Comparison of ENCODE assay signal across 8 cellular contexts in the genomic region with DNA sequence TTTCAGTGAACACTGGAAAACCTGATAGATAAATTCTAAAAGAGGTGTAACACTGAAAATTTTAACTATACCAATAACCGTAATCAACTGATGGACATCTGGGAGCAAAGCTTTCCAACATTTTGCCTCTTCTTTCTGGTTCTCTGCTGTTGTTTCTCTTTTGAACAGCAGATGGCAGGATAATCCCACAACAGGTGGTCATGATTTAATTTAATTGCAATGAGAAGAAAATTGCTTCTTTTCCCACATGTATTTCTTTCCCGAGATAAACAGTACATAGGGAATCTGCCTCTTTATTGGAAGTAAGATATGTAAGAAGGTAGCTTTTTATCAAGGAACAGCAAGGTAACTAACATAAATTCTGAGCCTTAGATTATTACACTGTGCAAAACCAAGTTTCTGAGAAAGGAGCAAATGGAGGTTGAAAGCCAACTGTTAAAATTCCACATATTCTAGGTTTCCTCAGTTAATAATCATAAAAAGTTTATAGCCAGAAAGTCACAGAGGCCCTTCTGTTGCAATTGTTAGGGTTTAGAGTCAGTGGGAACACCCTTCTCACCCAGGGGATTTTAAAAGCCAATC.
DNase-seq lines count a peak whose midpoint lies in the region; ATAC-seq, FAIRE-seq and TF ChIP-seq lines count a peak whose summit lies in the region.

No MANE protein-coding gene starts in this region.

- peaks cover 9% of the 10 kb centered on the region for H3K4me1 Mint-ChIP-seq in activated CD4-positive, alpha-beta T cell treated with anti-CD3 and anti-CD28 coated beads, Interleukin-2, amount 10 ng/mL, durations not matched to agents 24 days and 14 days
- H3K4me1 Mint-ChIP-seq in activated T-helper 2 cell treated with anti-CD3 and anti-CD28 coated beads, Interferon-gamma antibody, Interleukin-2, Interleukin-4, amounts not matched to agents 10 μg/mL and 5 μg/mL and 100 μg/mL, durations not matched to agents 14 hours and 24 hours and 36 hours (ENCODE audit: low read depth), result peaks cover 14% of the 10 kb centered on the region

- no peak for ATAC-seq in HG02678 (IDR thresholded peaks at IDR 0.05; ENCODE audit: unreplicated experiment)

- no peaks in the 10 kb centered on the region for H3K9me3 Mint-ChIP-seq in activated CD4-positive, alpha-beta T cell treated with anti-CD3 and anti-CD28 coated beads, Interleukin-2, amount 10 ng/mL, durations not matched to agents 24 days and 14 days
- no peaks in the 10 kb centered on the region for H3K9me3 Mint-ChIP-seq in activated T-helper 2 cell treated with anti-CD3 and anti-CD28 coated beads, Interferon-gamma antibody, Interleukin-2, Interleukin-4, amounts not matched to agents 10 μg/mL and 5 μg/mL and 100 μg/mL, durations not matched to agents 14 hours and 24 hours and 36 hours

- H3K36me3 Mint-ChIP-seq in activated CD4-positive, alpha-beta T cell treated with anti-CD3 and anti-CD28 coated beads, Interleukin-2, amount 10 ng/mL, durations not matched to agents 24 days and 14 days (ENCODE audit: low read depth), result no peaks in the 10 kb centered on the region
- no peaks in the 10 kb centered on the region for H3K36me3 Mint-ChIP-seq in activated T-helper 2 cell treated with anti-CD3 and anti-CD28 coated beads, Interferon-gamma antibody, Interleukin-2, Interleukin-4, amounts not matched to agents 10 μg/mL and 5 μg/mL and 100 μg/mL, durations not matched to agents 14 hours and 24 hours and 36 hours (ENCODE audit: low read depth)

- intact Hi-C loops in activated CD4-positive, alpha-beta T cell treated with anti-CD3 and anti-CD28 coated beads, Interleukin-2, amount 10 ng/mL, durations not matched to agents 24 days and 14 days (cut with micrococcal nuclease), result loop anchor here (1.0 to 5.0 kb wide), 3 partner anchors 90 to 276 kb away; no protein-coding TSS in a partner anchor
- intact Hi-C loops in activated T-helper 2 cell treated with anti-CD3 and anti-CD28 coated beads, Interferon-gamma antibody, Interleukin-2, Interleukin-4, amounts not matched to agents 10 μg/mL and 5 μg/mL and 100 μg/mL, durations not matched to agents 14 hours and 24 hours and 36 hours (cut with micrococcal nuclease), result loop anchor here (1.0 to 5.0 kb wide), 3 partner anchors 187 to 275 kb away; partner anchors contain the start of gene SFN

- DNase-seq in COLO668 (lab: John Stamatoyannopoulos, UW; ENCODE audit: unreplicated experiment), result peak; percentile 65
- DNase-seq in H54 (ENCODE audit: insufficient read length, low spot score), result no peak
- DNase-seq in NCI-H2227 (lab: John Stamatoyannopoulos, UW; ENCODE audit: unreplicated experiment), result peak; percentile 79
- DNase-seq in activated CD4-positive, alpha-beta T cell treated with anti-CD3 and anti-CD28 coated beads, Interleukin-2, amount 10 ng/mL, durations not matched to agents 24 days and 14 days, result peak; percentile 89
- DNase-seq in glomerular endothelial cell (ENCODE audit: extremely low read depth, low read depth, low spot score), result peak; percentile 37
- peak; percentile 19 for DNase-seq in pulmonary artery endothelial cell (ENCODE audit: low read depth, low spot score)
- no peak for DNase-seq in activated T-helper 2 cell treated with anti-CD3 and anti-CD28 coated beads, Interferon-gamma antibody, Interleukin-2, Interleukin-4, amounts not matched to agents 10 μg/mL and 5 μg/mL and 100 μg/mL, durations not matched to agents 14 hours and 24 hours and 36 hours (ENCODE audit: low spot score)

- H3K4me3 Mint-ChIP-seq in activated CD4-positive, alpha-beta T cell treated with anti-CD3 and anti-CD28 coated beads, Interleukin-2, amount 10 ng/mL, durations not matched to agents 24 days and 14 days, result no peak overlapping the region
- H3K4me3 Mint-ChIP-seq in activated T-helper 2 cell treated with anti-CD3 and anti-CD28 coated beads, Interferon-gamma antibody, Interleukin-2, Interleukin-4, amounts not matched to agents 10 μg/mL and 5 μg/mL and 100 μg/mL, durations not matched to agents 14 hours and 24 hours and 36 hours (ENCODE audit: low read depth), result no peak overlapping the region

- FAIRE-seq in H54 (lab: Jason Lieb, UNC), result peak; percentile 33

- TF ChIP-seq POLR2A in H54 (IDR thresholded peaks at IDR 0.05; ENCODE audit: low read depth, low read length), result no peak

- peaks cover 3% of the 10 kb centered on the region for H3K27me3 Mint-ChIP-seq in activated CD4-positive, alpha-beta T cell treated with anti-CD3 and anti-CD28 coated beads, Interleukin-2, amount 10 ng/mL, durations not matched to agents 24 days and 14 days
- peaks cover 4% of the 10 kb centered on the region for H3K27me3 Mint-ChIP-seq in activated T-helper 2 cell treated with anti-CD3 and anti-CD28 coated beads, Interferon-gamma antibody, Interleukin-2, Interleukin-4, amounts not matched to agents 10 μg/mL and 5 μg/mL and 100 μg/mL, durations not matched to agents 14 hours and 24 hours and 36 hours (ENCODE audit: low read depth)

- H3K27ac Mint-ChIP-seq in activated CD4-positive, alpha-beta T cell treated with anti-CD3 and anti-CD28 coated beads, Interleukin-2, amount 10 ng/mL, durations not matched to agents 24 days and 14 days, result no peak overlapping the region
- no peak overlapping the region for H3K27ac Mint-ChIP-seq in activated T-helper 2 cell treated with anti-CD3 and anti-CD28 coated beads, Interferon-gamma antibody, Interleukin-2, Interleukin-4, amounts not matched to agents 10 μg/mL and 5 μg/mL and 100 μg/mL, durations not matched to agents 14 hours and 24 hours and 36 hours

Comparison
In these comparisons a context has a peak if more than half of its experiments do, and no peak if none do; other contexts are left out.
1. DNase-seq: peak in COLO668 (single experiment), NCI-H2227 (single experiment), activated CD4-positive, alpha-beta T cell treated with anti-CD3 and anti-CD28 coated beads, Interleukin-2, amount 10 ng/mL, durations not matched to agents 24 days and 14 days (single experiment), glomerular endothelial cell (single experiment) and pulmonary artery endothelial cell (single experiment); none in H54 (single experiment) and activated T-helper 2 cell treated with anti-CD3 and anti-CD28 coated beads, Interferon-gamma antibody, Interleukin-2, Interleukin-4, amounts not matched to agents 10 μg/mL and 5 μg/mL and 100 μg/mL, durations not matched to agents 14 hours and 24 hours and 36 hours (single experiment).